In the genomic region with DNA sequence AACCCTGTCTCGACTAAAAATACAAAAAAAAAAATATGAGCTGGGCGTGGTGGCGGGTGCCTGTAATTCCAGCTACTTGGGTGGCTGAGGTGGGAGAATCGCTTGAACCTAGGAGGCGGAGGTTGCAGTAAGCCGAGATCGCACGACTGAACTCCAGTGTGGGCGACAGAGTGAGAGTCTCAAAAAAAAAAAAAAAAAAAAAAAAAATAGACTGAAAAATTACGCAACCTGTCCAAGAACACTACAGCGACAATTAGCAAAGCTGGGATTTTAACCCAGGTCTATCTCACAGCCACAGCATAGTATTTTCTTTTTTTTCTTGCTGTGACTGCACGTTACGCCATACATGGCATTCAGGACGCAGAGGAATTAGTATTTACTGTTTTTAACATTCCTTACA, we compare ENCODE assay signal across 7 cellular contexts. TPM values are rescaled to one million over a fixed set of nuclear protein-coding genes. Genes with fewer than 3 reads are reported as not detected.
A peak's percentile ranks its signal among the peaks of the same experiment; 100 is the strongest.
DNase-seq lines count a peak whose midpoint lies in the region; ATAC-seq and TF ChIP-seq lines count a peak whose summit lies in the region.

No MANE protein-coding gene starts in this region.

- peaks cover 6% of the 10 kb centered on the region for H3K27me3 Mint-ChIP-seq in glutamatergic neuron (ENCODE audit: unreplicated experiment)

- no peak for TF ChIP-seq CTCF in HFF-Myc (IDR thresholded peaks at IDR 0.05; ENCODE audit: low read depth, low read length, missing control alignments)
- TF ChIP-seq CTCF in VCaP (conservative IDR thresholded peaks at IDR 0.05): no peak
- no peak for TF ChIP-seq CTCF in glutamatergic neuron (IDR thresholded peaks at IDR 0.05; ENCODE audit: partially characterized antibody, unreplicated experiment)

- peaks cover 14% of the 10 kb centered on the region for H3K9me3 Mint-ChIP-seq in glutamatergic neuron (ENCODE audit: unreplicated experiment)
- H3K9me3 Mint-ChIP-seq in stimulated activated effector memory CD8-positive, alpha-beta T cell treated with anti-CD3 and anti-CD28 coated beads, Interleukin-12 subunit alpha, Interleukin-12 subunit beta, amount 100 ng/mL, for 72 hours: peaks cover 12% of the 10 kb centered on the region

- ATAC-seq in stimulated activated effector memory CD8-positive, alpha-beta T cell treated with anti-CD3 and anti-CD28 coated beads, Interleukin-12 subunit alpha, Interleukin-12 subunit beta, amount 100 ng/mL, for 72 hours: no peak
- ATAC-seq in HG02642 (IDR thresholded peaks at IDR 0.05; ENCODE audit: poor library complexity, unreplicated experiment) (no peak), HG03520 (IDR thresholded peaks at IDR 0.05; ENCODE audit: unreplicated experiment) (no peak)

- no peak for DNase-seq in HFF-Myc (ENCODE audit: extremely low read depth, low read depth)
- DNase-seq in glutamatergic neuron: no peak
- DNase-seq in stimulated activated effector memory CD8-positive, alpha-beta T cell treated with anti-CD3 and anti-CD28 coated beads, Interleukin-12 subunit alpha, Interleukin-12 subunit beta, amount 100 ng/mL, for 72 hours (ENCODE audit: low spot score in 2 of 2): no peak
- no peak for DNase-seq in hippocampal formation (lab: John Stamatoyannopoulos, UW)

- peaks cover 19% of the 10 kb centered on the region for H3K36me3 Mint-ChIP-seq in glutamatergic neuron (ENCODE audit: unreplicated experiment)
- peaks cover 48% of the 10 kb centered on the region for H3K36me3 Mint-ChIP-seq in stimulated activated effector memory CD8-positive, alpha-beta T cell treated with anti-CD3 and anti-CD28 coated beads, Interleukin-12 subunit alpha, Interleukin-12 subunit beta, amount 100 ng/mL, for 72 hours

- peak overlapping the region; percentile 94 for H3K27ac Mint-ChIP-seq in glutamatergic neuron (ENCODE audit: unreplicated experiment)
- H3K27ac Mint-ChIP-seq in stimulated activated effector memory CD8-positive, alpha-beta T cell treated with anti-CD3 and anti-CD28 coated beads, Interleukin-12 subunit alpha, Interleukin-12 subunit beta, amount 100 ng/mL, for 72 hours: peak overlapping the region; percentile 97

- peak overlapping the region; percentile 92 for H3K4me3 Mint-ChIP-seq in glutamatergic neuron (ENCODE audit: unreplicated experiment)
- H3K4me3 Mint-ChIP-seq in stimulated activated effector memory CD8-positive, alpha-beta T cell treated with anti-CD3 and anti-CD28 coated beads, Interleukin-12 subunit alpha, Interleukin-12 subunit beta, amount 100 ng/mL, for 72 hours: peak overlapping the region; percentile 94

- H3K4me1 Mint-ChIP-seq in glutamatergic neuron (ENCODE audit: low read depth, unreplicated experiment): peaks cover 2% of the 10 kb centered on the region
- H3K4me1 Mint-ChIP-seq in stimulated activated effector memory CD8-positive, alpha-beta T cell treated with anti-CD3 and anti-CD28 coated beads, Interleukin-12 subunit alpha, Interleukin-12 subunit beta, amount 100 ng/mL, for 72 hours: peaks cover 37% of the 10 kb centered on the region

- H3K4me3 ChIP-seq in HFF-Myc (replicated peaks; ENCODE audit: low read depth, low read length): peak overlapping the region; percentile 67

- H3K27ac ChIP-seq in VCaP: peak overlapping the region; percentile 94

RNA-seq across cellular contexts. Expression of a gene that starts 1.1 kb away (rescaled TPM):
- total RNA-seq in glutamatergic neuron (ENCODE audit: unreplicated experiment): 14.1 TPM
